ENCODE assay signal across 21 cellular contexts in the genomic region with DNA sequence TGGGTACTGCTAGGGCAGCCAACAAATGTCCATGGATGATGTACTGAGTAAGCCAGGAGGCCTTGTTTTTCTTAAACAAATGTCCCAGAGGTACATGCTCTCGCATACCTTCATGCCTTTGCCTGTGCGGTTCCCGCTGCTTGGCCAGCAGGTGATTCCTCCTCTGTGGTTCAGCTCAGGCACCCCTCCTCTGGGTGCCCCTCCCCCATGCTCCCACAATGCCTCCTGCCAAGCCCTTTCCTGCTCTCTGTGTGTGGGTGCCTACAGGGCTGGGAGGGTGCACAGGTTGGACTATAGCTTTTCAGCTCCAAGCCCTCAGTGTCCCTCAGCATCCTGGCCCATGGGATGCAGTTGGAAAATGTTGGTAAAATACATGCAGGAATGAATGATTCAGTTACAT. TPM values are rescaled to one million over a fixed set of nuclear protein-coding genes. Genes with fewer than 3 reads are reported as not detected.
A peak's percentile ranks its signal among the peaks of the same experiment; 100 is the strongest.
DNase-seq lines count a peak whose midpoint lies in the region; ATAC-seq and TF ChIP-seq lines count a peak whose summit lies in the region.
"Had no signal": no experiment of that assay in that cellular context is flagged by ENCODE, and none has a peak within 500 bp of the region (broad histone marks: within the 10 kb centered on the region; RNA-seq: fewer than 3 reads in every experiment).

No MANE protein-coding gene starts in this region.

- POLR2A ChIA-PET in HEK293 (lab: Yijun Ruan, JAX) = no interaction called here

- TF ChIP-seq EP300 in sigmoid colon (IDR thresholded peaks at IDR 0.05) = no peak

- H3K4me3 ChIP-seq in HEK293 (ENCODE audit: low read depth, low read length) (no peak overlapping the region), sigmoid colon (no peak overlapping the region)
- H3K4me3 ChIP-seq: SK-N-MC had no signal

- no peak overlapping the region for H3K27ac Mint-ChIP-seq in activated naive CD8-positive, alpha-beta T cell treated with anti-CD3 and anti-CD28 coated beads for 36 hours
- H3K27ac Mint-ChIP-seq in activated naive CD8-positive, alpha-beta T cell treated with anti-CD3 and anti-CD28 coated beads, Interleukin-2, amount 50 U/mL, for 24 hours = no peak overlapping the region
- peak overlapping the region; percentile 21 for H3K27ac Mint-ChIP-seq in activated T-helper 2 cell treated with anti-CD3 and anti-CD28 coated beads, Interferon-gamma antibody, Interleukin-2, Interleukin-4, amounts not matched to agents 10 μg/mL and 5 μg/mL and 100 μg/mL, durations not matched to agents 14 hours and 24 hours and 36 hours

- DNase-seq in activated naive CD8-positive, alpha-beta T cell treated with anti-CD3 and anti-CD28 coated beads for 36 hours = no peak
- no peak for DNase-seq in activated naive CD8-positive, alpha-beta T cell treated with anti-CD3 and anti-CD28 coated beads, Interleukin-2, amount 50 U/mL, for 24 hours
- DNase-seq in activated T-helper 2 cell treated with anti-CD3 and anti-CD28 coated beads, Interferon-gamma antibody, Interleukin-2, Interleukin-4, amounts not matched to agents 10 μg/mL and 5 μg/mL and 100 μg/mL, durations not matched to agents 14 hours and 24 hours and 36 hours (ENCODE audit: low spot score) = no peak
- DNase-seq in sigmoid colon (no peak), activated gamma-delta T cell treated with Interleukin-2 at 50 U/mL for 16 hours (no peak), DMS79 treated with DMSO at 0.1 percent for 48 hours (lab: John Stamatoyannopoulos, UW) (no peak), NCI-H510A (lab: John Stamatoyannopoulos, UW) (no peak)
- DNase-seq: caudate nucleus; DND-41; KBM-7; left cardiac atrium; NCI-H1694 treated with DMSO at 0.1 percent for 48 hours; NCI-H345; stimulated activated CD4-positive, alpha-beta T cell treated with anti-CD3 and anti-CD28 coated beads, Interleukin-15, amount 100 ng/mL, for 24 hours had no signal

- no peak for ATAC-seq in activated naive CD8-positive, alpha-beta T cell treated with anti-CD3 and anti-CD28 coated beads, Interleukin-2, amount 50 U/mL, for 24 hours

- 59 to 82% methylated on average over 3 of the region's 3 CpGs for WGBS in sigmoid colon, 2 donors

- H3K36me3 Mint-ChIP-seq in activated naive CD8-positive, alpha-beta T cell treated with anti-CD3 and anti-CD28 coated beads for 36 hours = peaks cover 24% of the 10 kb centered on the region
- H3K36me3 Mint-ChIP-seq in activated naive CD8-positive, alpha-beta T cell treated with anti-CD3 and anti-CD28 coated beads, Interleukin-2, amount 50 U/mL, for 24 hours (ENCODE audit: low read depth) = peaks cover 2% of the 10 kb centered on the region
- H3K36me3 Mint-ChIP-seq in activated T-helper 2 cell treated with anti-CD3 and anti-CD28 coated beads, Interferon-gamma antibody, Interleukin-2, Interleukin-4, amounts not matched to agents 10 μg/mL and 5 μg/mL and 100 μg/mL, durations not matched to agents 14 hours and 24 hours and 36 hours (ENCODE audit: low read depth) = peaks cover 79% of the 10 kb centered on the region

- H3K27me3 Mint-ChIP-seq in activated naive CD8-positive, alpha-beta T cell treated with anti-CD3 and anti-CD28 coated beads for 36 hours = no peaks in the 10 kb centered on the region
- H3K27me3 Mint-ChIP-seq in activated naive CD8-positive, alpha-beta T cell treated with anti-CD3 and anti-CD28 coated beads, Interleukin-2, amount 50 U/mL, for 24 hours = no peaks in the 10 kb centered on the region
- H3K27me3 Mint-ChIP-seq in activated T-helper 2 cell treated with anti-CD3 and anti-CD28 coated beads, Interferon-gamma antibody, Interleukin-2, Interleukin-4, amounts not matched to agents 10 μg/mL and 5 μg/mL and 100 μg/mL, durations not matched to agents 14 hours and 24 hours and 36 hours (ENCODE audit: low read depth) = no peaks in the 10 kb centered on the region
- H3K27me3 Mint-ChIP-seq: CD8-positive, alpha-beta memory T cell had no signal

- CTCF ChIA-PET in HEK293 (lab: Yijun Ruan, JAX) = interaction anchor here (1.2 to 1.7 kb wide), 2 partner anchors 13 to 228 kb away, joined by 3 to 15 read pairs; no protein-coding TSS in a partner anchor

- no peak for TF ChIP-seq POLR2A in sigmoid colon (IDR thresholded peaks at IDR 0.05)

- H3K27ac ChIP-seq in HEK293 (ENCODE audit: extremely low read depth, low read depth, low read length) (no peak overlapping the region), sigmoid colon (peak overlapping the region; percentile 77 to 92 (median 80))
- H3K27ac ChIP-seq: neutrophil, SK-N-MC had no signal

- peaks cover 62% of the 10 kb centered on the region for H3K4me1 Mint-ChIP-seq in activated naive CD8-positive, alpha-beta T cell treated with anti-CD3 and anti-CD28 coated beads for 36 hours
- peaks cover 62% of the 10 kb centered on the region for H3K4me1 Mint-ChIP-seq in activated naive CD8-positive, alpha-beta T cell treated with anti-CD3 and anti-CD28 coated beads, Interleukin-2, amount 50 U/mL, for 24 hours
- peaks cover 64% of the 10 kb centered on the region for H3K4me1 Mint-ChIP-seq in activated T-helper 2 cell treated with anti-CD3 and anti-CD28 coated beads, Interferon-gamma antibody, Interleukin-2, Interleukin-4, amounts not matched to agents 10 μg/mL and 5 μg/mL and 100 μg/mL, durations not matched to agents 14 hours and 24 hours and 36 hours (ENCODE audit: low read depth)

- peak overlapping the region; percentile 84 for H3K4me3 Mint-ChIP-seq in activated naive CD8-positive, alpha-beta T cell treated with anti-CD3 and anti-CD28 coated beads for 36 hours
- no peak overlapping the region for H3K4me3 Mint-ChIP-seq in activated naive CD8-positive, alpha-beta T cell treated with anti-CD3 and anti-CD28 coated beads, Interleukin-2, amount 50 U/mL, for 24 hours
- H3K4me3 Mint-ChIP-seq in activated T-helper 2 cell treated with anti-CD3 and anti-CD28 coated beads, Interferon-gamma antibody, Interleukin-2, Interleukin-4, amounts not matched to agents 10 μg/mL and 5 μg/mL and 100 μg/mL, durations not matched to agents 14 hours and 24 hours and 36 hours (ENCODE audit: low read depth) = no peak overlapping the region

- TF ChIP-seq CTCF in HEK293 (tag by site-specific recombination; IDR thresholded peaks at IDR 0.05) (no peak), sigmoid colon (IDR thresholded peaks at IDR 0.05) (no peak)

- no peaks in the 10 kb centered on the region for H3K4me1 ChIP-seq in HEK293 (ENCODE audit: control insufficient read depth, insufficient read depth, low read length)
- H3K4me1 ChIP-seq in sigmoid colon = peaks cover 0 to 61% (median 54%) of the 10 kb centered on the region in 4 donors

- H3K9me3 Mint-ChIP-seq in activated naive CD8-positive, alpha-beta T cell treated with anti-CD3 and anti-CD28 coated beads for 36 hours = no peaks in the 10 kb centered on the region
- H3K9me3 Mint-ChIP-seq in activated naive CD8-positive, alpha-beta T cell treated with anti-CD3 and anti-CD28 coated beads, Interleukin-2, amount 50 U/mL, for 24 hours = no peaks in the 10 kb centered on the region
- no peaks in the 10 kb centered on the region for H3K9me3 Mint-ChIP-seq in activated T-helper 2 cell treated with anti-CD3 and anti-CD28 coated beads, Interferon-gamma antibody, Interleukin-2, Interleukin-4, amounts not matched to agents 10 μg/mL and 5 μg/mL and 100 μg/mL, durations not matched to agents 14 hours and 24 hours and 36 hours
- H3K9me3 Mint-ChIP-seq: CD8-positive, alpha-beta memory T cell had no signal

- H3K36me3 ChIP-seq in HEK293 (ENCODE audit: control insufficient read depth in 2 of 2, insufficient read depth in 1 of 2, low read length in 2 of 2) (no peaks in the 10 kb centered on the region), sigmoid colon (peaks cover 15 to 65% (median 32%) of the 10 kb centered on the region in 4 donors)
- H3K36me3 ChIP-seq: neutrophil had no signal

- H3K9me3 ChIP-seq in HEK293 (ENCODE audit: control insufficient read depth, insufficient read depth, low read depth, low read length) (no peaks in the 10 kb centered on the region), sigmoid colon (no peaks in the 10 kb centered on the region)
- H3K9me3 ChIP-seq: neutrophil had no signal

- intact Hi-C loops in activated T-helper 2 cell treated with anti-CD3 and anti-CD28 coated beads, Interferon-gamma antibody, Interleukin-2, Interleukin-4, amounts not matched to agents 10 μg/mL and 5 μg/mL and 100 μg/mL, durations not matched to agents 14 hours and 24 hours and 36 hours (cut with micrococcal nuclease) = no loop called here
- intact Hi-C loops in sigmoid colon (cut with DNase I) = no loop called here

- no peaks in the 10 kb centered on the region for H3K27me3 ChIP-seq in sigmoid colon
- H3K27me3 ChIP-seq: neutrophil had no signal

TF ChIP-seq in HEK293, 187 proteins besides CTCF, POLR2A, EP300 and RAD21 (continues in another document):
- no peak for TF ChIP-seq ZNF26 (tag by site-specific recombination; IDR thresholded peaks at IDR 0.05)
- peak; percentile 58 for TF ChIP-seq GLIS1 (tag by site-specific recombination; IDR thresholded peaks at IDR 0.05)

RNA-seq across cellular contexts. Expression of gene ASB2, which starts 23.5 kb away (rescaled TPM):
- total RNA-seq in activated naive CD8-positive, alpha-beta T cell treated with anti-CD3 and anti-CD28 coated beads for 36 hours = 10 to 100 TPM; 26.4 to 29.1 TPM
- total RNA-seq in activated T-helper 2 cell treated with anti-CD3 and anti-CD28 coated beads, Interferon-gamma antibody, Interleukin-2, Interleukin-4, amounts not matched to agents 10 μg/mL and 5 μg/mL and 100 μg/mL, durations not matched to agents 14 hours and 24 hours and 36 hours = 19.8 TPM in 2 replicates
- 100 to 1,000 TPM; 117 to 178 (median 139) TPM for total RNA-seq in sigmoid colon
- polyA plus RNA-seq in sigmoid colon = 1 to 10 TPM; 1.2 to 10.0 (median 4.2) TPM

RNA-seq across cellular contexts. Expression of gene FAM181A, which starts 25.7 kb away (rescaled TPM):
- total RNA-seq in activated naive CD8-positive, alpha-beta T cell treated with anti-CD3 and anti-CD28 coated beads for 36 hours = not detected
- total RNA-seq in activated T-helper 2 cell treated with anti-CD3 and anti-CD28 coated beads, Interferon-gamma antibody, Interleukin-2, Interleukin-4, amounts not matched to agents 10 μg/mL and 5 μg/mL and 100 μg/mL, durations not matched to agents 14 hours and 24 hours and 36 hours = not detected in 2 replicates
- total RNA-seq in sigmoid colon = not detected
- polyA plus RNA-seq in sigmoid colon = not detected
- total RNA-seq: CD8-positive, alpha-beta memory T cell; left cardiac atrium; mononuclear cell had no signal
- polyA plus RNA-seq: CD8-positive, alpha-beta memory T cell; esophagus had no signal

RNA-seq across cellular contexts. Expression of gene CCDC197, which starts 44.3 kb away (rescaled TPM):
- not detected for total RNA-seq in activated naive CD8-positive, alpha-beta T cell treated with anti-CD3 and anti-CD28 coated beads for 36 hours
- 0.11 TPM in 1 of 2 replicates, not detected in the other for total RNA-seq in activated T-helper 2 cell treated with anti-CD3 and anti-CD28 coated beads, Interferon-gamma antibody, Interleukin-2, Interleukin-4, amounts not matched to agents 10 μg/mL and 5 μg/mL and 100 μg/mL, durations not matched to agents 14 hours and 24 hours and 36 hours
- not detected for total RNA-seq in sigmoid colon
- polyA plus RNA-seq in sigmoid colon = not detected
- total RNA-seq: CD8-positive, alpha-beta memory T cell; left cardiac atrium; mononuclear cell had no signal
- polyA plus RNA-seq: CD8-positive, alpha-beta memory T cell; esophagus; thymus had no signal
